In genomic region chr16:85373741-85374570, GRCh38 we compare ENCODE assay signal across 1 cellular context.
TF ChIP-seq lines count a peak whose summit lies in the region.

No MANE protein-coding gene starts in this region.

TF ChIP-seq in GM12878, 131 proteins besides CTCF, POLR2A, EP300 and RAD21:
- TF ChIP-seq BCL3 (IDR thresholded peaks at IDR 0.05; ENCODE audit: borderline replicate concordance, insufficient read depth, low read depth, low read length, poor library complexity, severe bottlenecking) (peak; percentile 20), NR2C1 (IDR thresholded peaks at IDR 0.05) (no peak), MTA3 (IDR thresholded peaks at IDR 0.05; ENCODE audit: borderline replicate concordance, low read length) (no peak), TCF3 (IDR thresholded peaks at IDR 0.05; ENCODE audit: borderline replicate concordance, insufficient read depth, low read depth, low read length) (0 out of 2 replicates have a peak, but pooled peaks have one; percentile 40)
